Comparison of ENCODE assay signal across 25 cellular contexts in the genomic region with DNA sequence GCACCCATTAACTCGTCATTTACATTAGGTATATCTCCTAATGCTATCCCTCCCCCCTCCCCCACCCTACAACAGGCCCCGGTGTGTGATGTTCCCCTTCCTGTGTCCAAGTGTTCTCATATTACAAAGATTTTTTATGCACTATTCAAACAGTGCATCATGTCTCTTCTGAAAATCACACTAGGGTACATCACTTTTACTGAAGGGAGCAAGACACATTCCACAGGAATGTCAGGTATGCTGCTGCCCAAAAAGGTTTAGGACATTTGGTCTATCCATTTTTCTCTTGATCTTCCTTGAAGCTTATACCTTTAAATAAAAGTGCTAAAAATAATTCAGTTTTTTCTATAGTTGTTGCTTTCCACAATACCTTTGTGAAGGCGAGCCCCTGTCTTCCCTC. TPM values are rescaled to one million over a fixed set of nuclear protein-coding genes. Genes with fewer than 3 reads are reported as not detected.
DNase-seq lines count a peak whose midpoint lies in the region; ATAC-seq and TF ChIP-seq lines count a peak whose summit lies in the region.
"Had no signal": no experiment of that assay in that cellular context is flagged by ENCODE, and none has a peak within 500 bp of the region (broad histone marks: within the 10 kb centered on the region; RNA-seq: fewer than 3 reads in every experiment).

No MANE protein-coding gene starts in this region.

- peak; percentile 17 for DNase-seq in mammary epithelial cell
- DNase-seq in MCF 10A (ENCODE audit: unreplicated experiment): no peak
- peak; percentile 14 for DNase-seq in SW480 (ENCODE audit: low spot score)
- peak; percentile 32 to 64 for DNase-seq in foreskin keratinocyte
- DNase-seq in GM19238 (ENCODE audit: insufficient read length, low spot score): no peak
- no peak for DNase-seq in activated CD4-positive, alpha-beta T cell treated with anti-CD3 and anti-CD28 coated beads for 4 hours
- no peak for DNase-seq in vagina (ENCODE audit: extremely low spot score in 2 of 2)
- DNase-seq in HuH-7.5 (ENCODE audit: low spot score): no peak
- DNase-seq: 8988T, ACHN, Calu3, H9, HFFc6, NCI-H1092, NCI-H1694 treated with DMSO at 0.1 percent for 48 hours, NCI-H226, NCI-H510A, Peyer's patch, SIG-M5, SK-N-SH had no signal

- H3K4me3 ChIP-seq in mammary epithelial cell (replicated peaks in 1 of 3; ENCODE audit: insufficient read depth in 1 of 3, low read depth in 2 of 3, low read length in 3 of 3) (no peak overlapping the region), vagina (no peak overlapping the region)
- H3K4me3 ChIP-seq: K562, Peyer's patch had no signal

- no peaks in the 10 kb centered on the region for H3K36me3 Mint-ChIP-seq in MCF 10A (ENCODE audit: insufficient read depth, unreplicated experiment)

- no peak for TF ChIP-seq POLR2A in vagina (IDR thresholded peaks at IDR 0.05)

- H3K4me1 Mint-ChIP-seq in MCF 10A (ENCODE audit: insufficient read depth, unreplicated experiment): peaks cover 7% of the 10 kb centered on the region

- BruUV-seq in mammary epithelial cell (replicated peaks; lab: Mats Ljungman, UMichigan) (no TSS peak), MCF 10A (replicated peaks; lab: Mats Ljungman, UMichigan) (no TSS peak)

- dilution Hi-C loops in mammary epithelial cell (cut with HindIII; ENCODE audit: low sequenced_read_pairs): no loop called here

- no peak overlapping the region for H2AFZ ChIP-seq in mammary epithelial cell (ENCODE audit: low read depth, low read length)

- peak overlapping the region; percentile 30 for H3K4me2 ChIP-seq in mammary epithelial cell (ENCODE audit: insufficient read depth, low read depth, low read length)
- H3K4me2 ChIP-seq: SK-N-SH had no signal

- no peaks in the 10 kb centered on the region for H4K20me1 ChIP-seq in mammary epithelial cell (ENCODE audit: insufficient read depth, low read length)

- no peaks in the 10 kb centered on the region for H3K9me3 Mint-ChIP-seq in MCF 10A (ENCODE audit: unreplicated experiment)
- H3K9me3 Mint-ChIP-seq: H9, HFFc6 had no signal

- in situ Hi-C loops in mammary epithelial cell (cut with MboI; ENCODE audit: low sequenced_read_pairs in 2 of 2): no loop called here

- no peaks in the 10 kb centered on the region for H3K27me3 Mint-ChIP-seq in MCF 10A (ENCODE audit: insufficient read depth, unreplicated experiment)

- CTCF ChIA-PET in mammary epithelial cell (lab: Charles Lee; ENCODE audit: low non-redundant PET) (no interaction called here), MCF 10A (lab: Yijun Ruan, JAX) (interaction anchor here (0.6 to 0.7 kb wide), 4 partner anchors 397 to 1081 kb away, joined by 3 to 4 read pairs (median 3); no protein-coding TSS in a partner anchor)

- H3K36me3 ChIP-seq in mammary epithelial cell (ENCODE audit: insufficient read depth, low read length) (no peaks in the 10 kb centered on the region), vagina (no peaks in the 10 kb centered on the region)
- H3K36me3 ChIP-seq: Peyer's patch had no signal

- 63% methylated on average over 3 of the region's 3 CpGs for WGBS in mammary epithelial cell (ENCODE audit: low coverage, missing lambda C conversion rate)

- H3K9ac ChIP-seq in mammary epithelial cell (ENCODE audit: insufficient read depth, low read length): no peak overlapping the region
- H3K9ac ChIP-seq: SK-N-SH had no signal

- H3K9me3 ChIP-seq in mammary epithelial cell (replicated peaks; ENCODE audit: insufficient read depth, low read length) (no peaks in the 10 kb centered on the region), vagina (no peaks in the 10 kb centered on the region)
- H3K9me3 ChIP-seq: Peyer's patch, SK-N-SH had no signal

- H3K4me3 Mint-ChIP-seq in MCF 10A (ENCODE audit: unreplicated experiment): no peak overlapping the region
- H3K4me3 Mint-ChIP-seq: H9, HFFc6 had no signal

- no peaks in the 10 kb centered on the region for H3K79me2 ChIP-seq in mammary epithelial cell (ENCODE audit: insufficient read depth, low read length)

- TF ChIP-seq CTCF in mammary epithelial cell (conservative IDR thresholded peaks at IDR 0.05 in 1 of 2, IDR thresholded peaks at IDR 0.05 in 1 of 2; ENCODE audit: extremely low read depth in 1 of 2, insufficient read depth in 1 of 2, low read depth in 1 of 2, low read length in 2 of 2) (no peak), MCF 10A (IDR thresholded peaks at IDR 0.05; ENCODE audit: unreplicated experiment) (no peak), foreskin keratinocyte (conservative IDR thresholded peaks at IDR 0.05) (no peak), vagina (IDR thresholded peaks at IDR 0.05) (no peak)

- peak; percentile 62 for ATAC-seq in foreskin keratinocyte

- no peak overlapping the region for H3K27ac ChIP-seq in mammary epithelial cell (ENCODE audit: insufficient read depth, low read depth, low read length)
- H3K27ac ChIP-seq in foreskin keratinocyte: no peak overlapping the region
- no peak overlapping the region for H3K27ac ChIP-seq in vagina
- H3K27ac ChIP-seq: HL-60, Peyer's patch had no signal

- POLR2A ChIA-PET in MCF 10A (lab: Yijun Ruan, JAX): no interaction called here

- intact Hi-C loops in mammary epithelial cell (cut with micrococcal nuclease) (loop anchor here (2.0 to 10.0 kb wide), 4 partner anchors 103 to 896 kb away; no protein-coding TSS in a partner anchor), MCF 10A (cut with micrococcal nuclease) (loop anchor here (2.0 to 5.0 kb wide), 3 partner anchors 477 to 896 kb away; no protein-coding TSS in a partner anchor), vagina (cut with DNase I) (no loop called here)

- H3K4me1 ChIP-seq in mammary epithelial cell (ENCODE audit: insufficient read depth, low read length) (peaks cover 8% of the 10 kb centered on the region), foreskin keratinocyte (no peaks in the 10 kb centered on the region), vagina (no peaks in the 10 kb centered on the region)
- H3K4me1 ChIP-seq: Peyer's patch had no signal

- H3K27me3 ChIP-seq in mammary epithelial cell (ENCODE audit: insufficient read depth, low read length): no peaks in the 10 kb centered on the region
- H3K27me3 ChIP-seq in foreskin keratinocyte: no peaks in the 10 kb centered on the region
- H3K27me3 ChIP-seq in vagina: no peaks in the 10 kb centered on the region
- H3K27me3 ChIP-seq: Peyer's patch had no signal

- no peak overlapping the region for H3K27ac Mint-ChIP-seq in MCF 10A (ENCODE audit: low read depth, unreplicated experiment)
- H3K27ac Mint-ChIP-seq: H9, HFFc6 had no signal

RNA-seq across cellular contexts. Expression of a gene that starts 9.2 kb away (rescaled TPM):
- total RNA-seq in mammary epithelial cell (under 1 TPM; 0.26 to 0.67 TPM), MCF 10A (2022) (not detected in 2 replicates), foreskin keratinocyte (0.04 TPM in 1 of 2 replicates, not detected in the other), vagina (24.1 TPM)
- polyA plus RNA-seq in mammary epithelial cell (0.02 TPM), foreskin keratinocyte (not detected in 2 replicates)
- polyA minus RNA-seq in mammary epithelial cell: not detected
- total RNA-seq: HepG2, HT-29, K562, OCI-LY7 had no signal
- polyA plus RNA-seq: K562, SK-N-SH had no signal

Comparison
In these comparisons a context has a peak if more than half of its experiments do, and no peak if none do; other contexts are left out.
1. DNase-seq: peak in mammary epithelial cell (single experiment), SW480 (single experiment) and foreskin keratinocyte (2 of 2); none in MCF 10A (single experiment), GM19238 (single experiment), activated CD4-positive, alpha-beta T cell treated with anti-CD3 and anti-CD28 coated beads for 4 hours (0 of 2), vagina (0 of 2) and HuH-7.5 (single experiment).
2. RNA of a gene that starts 9.2 kb away (total RNA-seq): 24.1 TPM in vagina (single experiment); 0.26 to 0.67 TPM in mammary epithelial cell, 0.04 TPM in foreskin keratinocyte and not detected in MCF 10A; every median in the first group is over 10 times any median in the second.